9 cellular contexts compared by ENCODE assay signal in genomic region chr1:205568469-205569361, GRCh38.
DNase-seq lines count a peak whose midpoint lies in the region; ATAC-seq and TF ChIP-seq lines count a peak whose summit lies in the region.
"Had no signal": no experiment of that assay in that cellular context is flagged by ENCODE, and none has a peak within 500 bp of the region (broad histone marks: within the 10 kb centered on the region; RNA-seq: fewer than 3 reads in every experiment).

No MANE protein-coding gene starts in this region.

- no peak overlapping the region for H2AFZ ChIP-seq in ACC112 (ENCODE audit: low read length, unreplicated experiment)

- H3K27me3 ChIP-seq in ACC112 (ENCODE audit: insufficient read depth, low read length), result peaks cover 92% of the 10 kb centered on the region
- H3K27me3 ChIP-seq in HUES6 (ENCODE audit: control insufficient read depth, insufficient read depth, low read length), result peaks cover 76% of the 10 kb centered on the region
- peaks cover 5% of the 10 kb centered on the region for H3K27me3 ChIP-seq in endocrine pancreas (ENCODE audit: control insufficient read depth, insufficient read depth, low read length)

- H3K9me3 Mint-ChIP-seq in natural killer cell treated with Interleukin-12 subunit alpha and Interleukin-12 subunit beta and Interleukin-15 and Interleukin-18, amount 100 ng/mL, for 72 hours, result no peaks in the 10 kb centered on the region

- H3K9me3 ChIP-seq in HUES6 (ENCODE audit: control insufficient read depth, insufficient read depth, low read depth, low read length) (no peaks in the 10 kb centered on the region), endocrine pancreas (ENCODE audit: control insufficient read depth, low read length) (no peaks in the 10 kb centered on the region)

- peak; percentile 37 for DNase-seq in natural killer cell treated with Interleukin-12 subunit alpha and Interleukin-12 subunit beta and Interleukin-15 and Interleukin-18, amount 100 ng/mL, for 72 hours (ENCODE audit: low spot score)
- DNase-seq in SKM-1 (lab: John Stamatoyannopoulos, UW; ENCODE audit: unreplicated experiment), result no peak
- no peak for DNase-seq in GM20000 (ENCODE audit: low spot score)
- DNase-seq in central memory CD4-positive, alpha-beta T cell, result no peak
- DNase-seq: cerebellar nuclear complex had no signal

- H3K36me3 Mint-ChIP-seq in natural killer cell treated with Interleukin-12 subunit alpha and Interleukin-12 subunit beta and Interleukin-15 and Interleukin-18, amount 100 ng/mL, for 72 hours, result no peaks in the 10 kb centered on the region

- H3K27ac ChIP-seq in ACC112 (ENCODE audit: low read depth, low read length), result no peak overlapping the region
- no peak overlapping the region for H3K27ac ChIP-seq in HUES6 (ENCODE audit: low read depth, low read length)

- no peak overlapping the region for H3K27ac Mint-ChIP-seq in natural killer cell treated with Interleukin-12 subunit alpha and Interleukin-12 subunit beta and Interleukin-15 and Interleukin-18, amount 100 ng/mL, for 72 hours

- H3K9ac ChIP-seq in HUES6 (ENCODE audit: low read length) (peak overlapping the region; percentile 13), endocrine pancreas (ENCODE audit: control insufficient read depth, insufficient read depth, low read length) (peak overlapping the region; percentile 41)

- ATAC-seq in natural killer cell treated with Interleukin-12 subunit alpha and Interleukin-12 subunit beta and Interleukin-15 and Interleukin-18, amount 100 ng/mL, for 72 hours, result peak; percentile 10 to 48
- no peak for ATAC-seq in HG02938 (IDR thresholded peaks at IDR 0.05; ENCODE audit: unreplicated experiment)

- H3K4me1 ChIP-seq in ACC112 (ENCODE audit: control insufficient read depth, insufficient read depth, low read length, unreplicated experiment) (no peaks in the 10 kb centered on the region), HUES6 (ENCODE audit: control insufficient read depth, insufficient read depth, low read length) (peaks cover 9% of the 10 kb centered on the region; the same call in 1 of the 2 replicates), endocrine pancreas (ENCODE audit: control insufficient read depth, insufficient read depth, low read length) (no peaks in the 10 kb centered on the region)

- no peaks in the 10 kb centered on the region for H3K79me2 ChIP-seq in ACC112 (ENCODE audit: control insufficient read depth, insufficient read depth, low read length, unreplicated experiment)

- H3K36me3 ChIP-seq in ACC112 (ENCODE audit: insufficient read depth, low read length) (no peaks in the 10 kb centered on the region), HUES6 (ENCODE audit: control insufficient read depth, insufficient read depth, low read length) (no peaks in the 10 kb centered on the region), endocrine pancreas (ENCODE audit: control insufficient read depth, insufficient read depth, low read length) (no peaks in the 10 kb centered on the region)

- no peak for TF ChIP-seq CTCF in GM20000 (IDR thresholded peaks at IDR 0.05; ENCODE audit: extremely low read depth, missing control alignments)

- peaks cover 0 to 4% of the 10 kb centered on the region in 2 donors for H3K4me1 Mint-ChIP-seq in natural killer cell treated with Interleukin-12 subunit alpha and Interleukin-12 subunit beta and Interleukin-15 and Interleukin-18, amount 100 ng/mL, for 72 hours (ENCODE audit: low read depth in 2 of 2)

- H3K4me3 ChIP-seq in ACC112 (ENCODE audit: low read depth, low read length), result 0 out of 2 replicates have a peak overlapping the region, but pooled peaks have one; percentile 25
- peak overlapping the region; percentile 62 for H3K4me3 ChIP-seq in HUES6 (ENCODE audit: low read depth, low read length)
- H3K4me3 ChIP-seq in endocrine pancreas (ENCODE audit: control insufficient read depth, insufficient read depth, low read length), result no peak overlapping the region

- H3K27me3 Mint-ChIP-seq in natural killer cell treated with Interleukin-12 subunit alpha and Interleukin-12 subunit beta and Interleukin-15 and Interleukin-18, amount 100 ng/mL, for 72 hours, result peaks cover 39 to 46% of the 10 kb centered on the region in 2 donors

- H3K4me3 Mint-ChIP-seq in natural killer cell treated with Interleukin-12 subunit alpha and Interleukin-12 subunit beta and Interleukin-15 and Interleukin-18, amount 100 ng/mL, for 72 hours, result no peak overlapping the region
